Comparison of ENCODE assay signal across 9 cellular contexts in genomic region chr1:109643385-109644230, GRCh38. TPM values are rescaled to one million over a fixed set of nuclear protein-coding genes. Genes with fewer than 3 reads are reported as not detected.
A peak's percentile ranks its signal among the peaks of the same experiment; 100 is the strongest.
DNase-seq lines count a peak whose midpoint lies in the region; ATAC-seq, FAIRE-seq and TF ChIP-seq lines count a peak whose summit lies in the region.
"Had no signal": no experiment of that assay in that cellular context is flagged by ENCODE, and none has a peak within 500 bp of the region (broad histone marks: within the 10 kb centered on the region; RNA-seq: fewer than 3 reads in every experiment).

No MANE protein-coding gene starts in this region.

- peaks cover 0 to 8% of the 10 kb centered on the region in 2 donors for H3K4me1 ChIP-seq in right atrium auricular region
- peaks cover 2 to 10% (median 9%) of the 10 kb centered on the region in 3 donors for H3K4me1 ChIP-seq in skeletal muscle tissue (ENCODE audit: control insufficient read depth in 3 of 3, insufficient read depth in 3 of 3, low read length in 3 of 3)

- ATAC-seq in activated naive CD4-positive, alpha-beta T cell treated with anti-CD3 and anti-CD28 coated beads, Interleukin-2, amount 50 U/mL, for 72 hours, result peak; percentile 94 to 96

- H3K36me3 Mint-ChIP-seq in activated naive CD4-positive, alpha-beta T cell treated with anti-CD3 and anti-CD28 coated beads, Interleukin-2, amount 50 U/mL, for 72 hours, result no peaks in the 10 kb centered on the region

- H3K4me2 ChIP-seq in SU-DHL-6 (ENCODE audit: low read depth, low read length, poor library complexity, severe bottlenecking), result no peak overlapping the region

- H3K9me3 Mint-ChIP-seq in activated naive CD4-positive, alpha-beta T cell treated with anti-CD3 and anti-CD28 coated beads, Interleukin-2, amount 50 U/mL, for 72 hours, result no peaks in the 10 kb centered on the region

- DNase-seq in G401 (ENCODE audit: low spot score) (peak; percentile 65), H54 (ENCODE audit: insufficient read length, low spot score) (peak; percentile 74), right atrium auricular region (ENCODE audit: low spot score) (peak; percentile 82), DMS114 treated with DMSO at 0.1 percent for 48 hours (lab: John Stamatoyannopoulos, UW; ENCODE audit: unreplicated experiment) (no peak)
- peak; percentile 83 to 96 for DNase-seq in activated naive CD4-positive, alpha-beta T cell treated with anti-CD3 and anti-CD28 coated beads, Interleukin-2, amount 50 U/mL, for 72 hours (ENCODE audit: low spot score in 2 of 2)

- no peaks in the 10 kb centered on the region for H3F3A ChIP-seq in SU-DHL-6 (ENCODE audit: insufficient read depth)

- no peak for TF ChIP-seq POLR2A in H54 (IDR thresholded peaks at IDR 0.05; ENCODE audit: low read depth, low read length)

- no peaks in the 10 kb centered on the region for H3K27me3 ChIP-seq in SU-DHL-6 (ENCODE audit: low read length)
- H3K27me3 ChIP-seq in right atrium auricular region, result no peaks in the 10 kb centered on the region
- no peaks in the 10 kb centered on the region for H3K27me3 ChIP-seq in skeletal muscle tissue (ENCODE audit: control insufficient read depth in 3 of 3, insufficient read depth in 3 of 3, low read length in 3 of 3)

- no peaks in the 10 kb centered on the region for H4K20me1 ChIP-seq in SU-DHL-6 (ENCODE audit: low read depth, low read length)

- FAIRE-seq in H54 (lab: Jason Lieb, UNC), result no peak
- FAIRE-seq: colon had no signal

- no peaks in the 10 kb centered on the region for H3K79me2 ChIP-seq in SU-DHL-6 (ENCODE audit: insufficient read depth, low read length)

- TF ChIP-seq CTCF in LNCAP (IDR thresholded peaks at IDR 0.05), result peak; percentile 90
- TF ChIP-seq CTCF in SU-DHL-6 (IDR thresholded peaks at IDR 0.05; ENCODE audit: insufficient read depth, low read length, poor library complexity, severe bottlenecking), result peak; percentile 89
- peak; percentile 86 to 92 for TF ChIP-seq CTCF in right atrium auricular region (IDR thresholded peaks at IDR 0.05)

- H3K36me3 ChIP-seq in SU-DHL-6 (ENCODE audit: low read length) (no peaks in the 10 kb centered on the region), right atrium auricular region (no peaks in the 10 kb centered on the region), skeletal muscle tissue (ENCODE audit: control insufficient read depth in 3 of 3, insufficient read depth in 3 of 3, low read length in 3 of 3) (no peaks in the 10 kb centered on the region)

- peak overlapping the region in 1 of 2 donors; percentile 51 for H3K27ac Mint-ChIP-seq in activated naive CD4-positive, alpha-beta T cell treated with anti-CD3 and anti-CD28 coated beads, Interleukin-2, amount 50 U/mL, for 72 hours

- H3K9ac ChIP-seq in SU-DHL-6 (ENCODE audit: low read length) (no peak overlapping the region), skeletal muscle tissue (ENCODE audit: low read depth in 1 of 3, low read length in 3 of 3) (peak overlapping the region in 2 of 3 donors; percentile 14 to 81)

- in situ Hi-C loops in G401 (cut with HindIII; ENCODE audit: low sequenced_read_pairs), result no loop called here

- no peak overlapping the region for H3K4me3 ChIP-seq in SU-DHL-6 (ENCODE audit: insufficient read depth, low read length, poor library complexity, severe bottlenecking)
- no peak overlapping the region for H3K4me3 ChIP-seq in right atrium auricular region
- peak overlapping the region in 2 of 3 donors; percentile 36 to 58 for H3K4me3 ChIP-seq in skeletal muscle tissue (ENCODE audit: low read length in 3 of 3)

- H3K9me3 ChIP-seq in SU-DHL-6 (ENCODE audit: insufficient read depth, low read length), result no peaks in the 10 kb centered on the region
- H3K9me3 ChIP-seq in right atrium auricular region, result no peaks in the 10 kb centered on the region
- no peaks in the 10 kb centered on the region for H3K9me3 ChIP-seq in skeletal muscle tissue (ENCODE audit: control insufficient read depth in 3 of 3, low read length in 3 of 3)

- H2AFZ ChIP-seq in SU-DHL-6 (ENCODE audit: low read depth, low read length, severe bottlenecking), result peak overlapping the region; percentile 27

- no peaks in the 10 kb centered on the region for H3K9me2 ChIP-seq in SU-DHL-6 (replicated peaks; ENCODE audit: insufficient read depth, low read length)

- H3K27ac ChIP-seq in SU-DHL-6 (ENCODE audit: low read depth, low read length) (no peak overlapping the region), right atrium auricular region (no peak overlapping the region), skeletal muscle tissue (ENCODE audit: low read depth, low read length) (no peak overlapping the region)

RNA-seq across cellular contexts. Expression of gene GSTM4, which starts 12.3 kb away (rescaled TPM):
- total RNA-seq in G401 (2014; rRNA removed; shearing (Covaris generic)), result 18.7 and 24.5 TPM in 2 replicates
- 10 to 100 TPM; 22.0 to 23.8 TPM for total RNA-seq in activated naive CD4-positive, alpha-beta T cell treated with anti-CD3 and anti-CD28 coated beads, Interleukin-2, amount 50 U/mL, for 72 hours
- total RNA-seq in right atrium auricular region (10 to 100 TPM; 24.6 to 52.6 TPM), skeletal muscle tissue (10.4 TPM)

RNA-seq across cellular contexts. Expression of gene AMPD2, which starts 24.0 kb away (rescaled TPM):
- 90.0 and 101 TPM in 2 replicates for total RNA-seq in G401 (2014; rRNA removed; shearing (Covaris generic))
- total RNA-seq in activated naive CD4-positive, alpha-beta T cell treated with anti-CD3 and anti-CD28 coated beads, Interleukin-2, amount 50 U/mL, for 72 hours, result 100 to 1,000 TPM in 1 of 2 donors, 10 to 100 TPM in 1; 91.5 to 113 TPM
- 10 to 100 TPM; 16.1 to 17.9 TPM for total RNA-seq in right atrium auricular region
- 34.4 TPM for total RNA-seq in skeletal muscle tissue

RNA-seq across cellular contexts. Expression of gene GNAT2, which starts 24.2 kb away (rescaled TPM):
- total RNA-seq in G401 (2014; rRNA removed; shearing (Covaris generic)), result not detected in 2 replicates
- under 1 TPM in 1 of 2 donors, not detected in 1; 0.34 TPM for total RNA-seq in activated naive CD4-positive, alpha-beta T cell treated with anti-CD3 and anti-CD28 coated beads, Interleukin-2, amount 50 U/mL, for 72 hours
- total RNA-seq in right atrium auricular region, result under 1 TPM in 1 of 2 donors, not detected in 1; 0.59 TPM
- total RNA-seq in skeletal muscle tissue, result not detected

RNA-seq across cellular contexts. Expression of gene GSTM2, which starts 24.2 kb away (rescaled TPM):
- 18.2 and 24.6 TPM in 2 replicates for total RNA-seq in G401 (2014; rRNA removed; shearing (Covaris generic))
- total RNA-seq in activated naive CD4-positive, alpha-beta T cell treated with anti-CD3 and anti-CD28 coated beads, Interleukin-2, amount 50 U/mL, for 72 hours, result 10 to 100 TPM; 13.6 to 41.7 TPM
- total RNA-seq in right atrium auricular region (10 to 100 TPM; 31.7 to 53.8 TPM), skeletal muscle tissue (32.9 TPM)

RNA-seq across cellular contexts. Expression of gene GSTM1, which starts 44.0 kb away (rescaled TPM):
- total RNA-seq in G401 (2014; rRNA removed; shearing (Covaris generic)), result not detected in 2 replicates
- 100 to 1,000 TPM in 1 of 2 donors, not detected in 1; 129 TPM for total RNA-seq in activated naive CD4-positive, alpha-beta T cell treated with anti-CD3 and anti-CD28 coated beads, Interleukin-2, amount 50 U/mL, for 72 hours
- total RNA-seq in right atrium auricular region (10 to 100 TPM in 1 of 2 donors, not detected in 1; 21.6 TPM), skeletal muscle tissue (16.7 TPM)

Comparison
In these comparisons a context has a peak if more than half of its experiments do, and no peak if none do; other contexts are left out.
1. H3K4me3 ChIP-seq: peak in skeletal muscle tissue (2 of 3); none in SU-DHL-6 (single experiment) and right atrium auricular region (0 of 2).
2. Peak in every context shown above with its lines, with median percentiles within 50 percentile points of each other: CTCF ChIP-seq.